In genomic region chr1:120891533-120891932, GRCh38 we compare ENCODE assay signal across 13 cellular contexts. TPM values are rescaled to one million over a fixed set of nuclear protein-coding genes. Genes with fewer than 3 reads are reported as not detected.
"Had no signal": no experiment of that assay in that cellular context is flagged by ENCODE, and none has a peak within 500 bp of the region (broad histone marks: within the 10 kb centered on the region; RNA-seq: fewer than 3 reads in every experiment).

No MANE protein-coding gene starts in this region.

RNA-seq across cellular contexts. Expression of gene PPIAL4A, which starts 2.0 kb away (rescaled TPM):
- total RNA-seq: activated B cell treated with CpG ODN at 0.5 μM for 24 hours, aorta, esophagus mucosa, gastrocnemius medialis, kidney, left lobe of liver, lung, occipital lobe, renal cortical epithelial cell, sigmoid colon, spleen, urinary bladder had no signal
- polyA plus RNA-seq: aorta, lung, neural cell, sigmoid colon, spleen, urinary bladder had no signal
